10 cellular contexts compared by ENCODE assay signal in the genomic region with DNA sequence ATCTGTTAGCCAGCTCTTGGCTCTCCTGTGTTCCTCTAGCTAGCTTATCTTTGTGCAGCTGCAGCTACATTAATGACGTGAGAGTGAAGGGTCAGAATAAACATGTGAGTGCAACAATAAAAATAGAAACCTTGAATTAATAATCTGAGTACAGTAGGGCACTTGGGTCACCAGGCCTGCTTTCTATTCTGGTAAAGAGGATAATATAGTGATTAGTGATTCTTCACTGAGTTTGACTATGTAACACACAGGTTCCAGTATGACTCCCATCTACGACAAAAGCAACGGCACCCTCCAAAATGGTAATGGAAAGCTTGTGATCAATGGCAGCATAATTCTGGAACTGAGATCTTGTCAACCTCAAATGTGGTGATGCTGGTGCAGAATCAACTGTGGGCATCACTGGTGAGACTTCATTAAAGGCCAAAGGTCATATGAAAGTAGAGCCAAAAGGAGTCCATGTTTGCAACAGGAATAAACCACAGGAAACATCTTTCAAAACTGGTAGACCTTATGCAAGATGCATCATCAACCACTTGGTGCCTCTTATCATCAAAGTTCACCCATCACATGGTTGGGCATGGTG.
A peak's percentile ranks its signal among the peaks of the same experiment; 100 is the strongest.
DNase-seq lines count a peak whose midpoint lies in the region; ATAC-seq and TF ChIP-seq lines count a peak whose summit lies in the region.
"Had no signal": no experiment of that assay in that cellular context is flagged by ENCODE, and none has a peak within 500 bp of the region (broad histone marks: within the 10 kb centered on the region; RNA-seq: fewer than 3 reads in every experiment).

No MANE protein-coding gene starts in this region.

- peaks cover 45% of the 10 kb centered on the region for H3K36me3 Mint-ChIP-seq in HFFc6 (ENCODE audit: low read depth)
- H3K36me3 Mint-ChIP-seq in naive thymus-derived CD4-positive, alpha-beta T cell = peaks cover 19 to 64% (median 51%) of the 10 kb centered on the region in 5 donors

- H3K36me3 ChIP-seq in naive thymus-derived CD4-positive, alpha-beta T cell (ENCODE audit: control insufficient read depth in 2 of 3, insufficient read depth in 3 of 3, low read length in 3 of 3) = peaks cover 6 to 50% (median 6%) of the 10 kb centered on the region in 3 experiments

- no peak for TF ChIP-seq CTCF in HFFc6 (IDR thresholded peaks at IDR 0.05)

- H3K27me3 Mint-ChIP-seq in HFFc6 (ENCODE audit: insufficient read depth) = peaks cover 2% of the 10 kb centered on the region; the same call in 1 of the 2 replicates
- H3K27me3 Mint-ChIP-seq in naive thymus-derived CD4-positive, alpha-beta T cell = no peaks in the 10 kb centered on the region

- H3K4me1 Mint-ChIP-seq in HFFc6 (ENCODE audit: low read depth) = peaks cover 68% of the 10 kb centered on the region
- H3K4me1 Mint-ChIP-seq in naive thymus-derived CD4-positive, alpha-beta T cell = peaks cover 29 to 63% (median 60%) of the 10 kb centered on the region in 7 donors

- peaks cover 10 to 24% of the 10 kb centered on the region in 2 donors for H3K4me1 ChIP-seq in naive thymus-derived CD4-positive, alpha-beta T cell (ENCODE audit: control insufficient read depth in 2 of 2, insufficient read depth in 2 of 2, low read length in 2 of 2)

- DNase-seq in HFFc6 (no peak), RPMI7951 (ENCODE audit: low read depth) (peak; percentile 6)
- DNase-seq in naive thymus-derived CD4-positive, alpha-beta T cell = no peak
- DNase-seq in stimulated activated CD4-positive, alpha-beta T cell treated with anti-CD3 and anti-CD28 coated beads, Interleukin-4, amount 100 ng/mL, for 1 hour = no peak
- DNase-seq in stimulated activated CD4-positive, alpha-beta T cell treated with anti-CD3 and anti-CD28 coated beads, Interleukin-12 subunit alpha, Interleukin-12 subunit beta, amount 100 ng/mL, for 4 hours = no peak
- DNase-seq: anterior cingulate cortex, mesenchymal stem cell, substantia nigra had no signal

- POLR2A ChIA-PET in naive thymus-derived CD4-positive, alpha-beta T cell (lab: Charles Lee) = no interaction called here

- intact Hi-C loops in naive thymus-derived CD4-positive, alpha-beta T cell (cut with micrococcal nuclease) = loop anchor here (1.0 to 10.0 kb wide), 2 partner anchors 8 to 144 kb away; no protein-coding TSS in a partner anchor

- peak overlapping the region; percentile 59; the same call in 1 of the 2 replicates for H3K27ac Mint-ChIP-seq in HFFc6
- H3K27ac Mint-ChIP-seq in naive thymus-derived CD4-positive, alpha-beta T cell = peak overlapping the region in 1 of 9 donors; percentile 33

- H3K9me3 ChIP-seq in naive thymus-derived CD4-positive, alpha-beta T cell (ENCODE audit: control insufficient read depth in 2 of 3, low read length in 3 of 3) = peaks cover 0 to 3% (median 0%) of the 10 kb centered on the region in 3 experiments

- no peak overlapping the region for H3K4me3 ChIP-seq in naive thymus-derived CD4-positive, alpha-beta T cell (ENCODE audit: low read length)

- CTCF ChIA-PET in naive thymus-derived CD4-positive, alpha-beta T cell (lab: Charles Lee) = no interaction called here

- no peak overlapping the region for H3K27ac ChIP-seq in naive thymus-derived CD4-positive, alpha-beta T cell (ENCODE audit: low read depth, low read length)

- no peak overlapping the region for H3K4me3 Mint-ChIP-seq in HFFc6
- H3K4me3 Mint-ChIP-seq in naive thymus-derived CD4-positive, alpha-beta T cell = no peak overlapping the region

- no peaks in the 10 kb centered on the region for H3K9me3 Mint-ChIP-seq in HFFc6
- H3K9me3 Mint-ChIP-seq in naive thymus-derived CD4-positive, alpha-beta T cell = peaks cover 0 to 4% (median 0%) of the 10 kb centered on the region in 11 donors

- ATAC-seq in GM18867 (IDR thresholded peaks at IDR 0.05; ENCODE audit: unreplicated experiment) = peak; percentile 50
- ATAC-seq in naive thymus-derived CD4-positive, alpha-beta T cell = peak; percentile 14
- no peak for ATAC-seq in HG02623 (IDR thresholded peaks at IDR 0.05; ENCODE audit: unreplicated experiment)

- no peaks in the 10 kb centered on the region for H3K27me3 ChIP-seq in naive thymus-derived CD4-positive, alpha-beta T cell (ENCODE audit: control insufficient read depth in 2 of 2, insufficient read depth in 2 of 2, low read length in 2 of 2)
